ENCODE assay signal across 20 cellular contexts in the genomic region with DNA sequence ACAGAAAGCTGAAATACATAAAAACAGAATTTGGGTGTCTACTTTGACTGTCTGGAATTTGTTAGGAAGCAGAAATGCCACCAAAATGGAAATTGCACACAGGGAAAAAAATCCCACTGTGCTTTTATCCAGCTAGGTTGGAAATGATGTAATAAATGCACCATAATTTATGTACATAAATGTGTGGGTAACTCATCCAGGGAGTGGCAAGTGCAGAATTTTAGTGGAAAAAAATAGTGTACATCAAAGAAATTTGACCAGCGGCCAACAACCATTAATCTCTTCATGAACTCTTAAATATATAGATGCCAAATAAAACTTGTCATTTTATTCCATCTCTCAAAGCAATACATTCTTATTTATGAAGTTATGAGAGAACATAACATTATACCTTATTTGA.
DNase-seq lines count a peak whose midpoint lies in the region; ATAC-seq, FAIRE-seq and TF ChIP-seq lines count a peak whose summit lies in the region.
"Had no signal": no experiment of that assay in that cellular context is flagged by ENCODE, and none has a peak within 500 bp of the region (broad histone marks: within the 10 kb centered on the region; RNA-seq: fewer than 3 reads in every experiment).

No MANE protein-coding gene starts in this region.

- H3K36me3 Mint-ChIP-seq in astrocyte (ENCODE audit: low read depth, unreplicated experiment): no peaks in the 10 kb centered on the region
- H3K36me3 Mint-ChIP-seq: CD4-positive, CD25-positive, alpha-beta regulatory T cell; CD8-positive, alpha-beta T cell had no signal

- DNase-seq in HCT116 (ENCODE audit: low read depth, low spot score) (no peak), NCI-H226 (peak; percentile 32), astrocyte (ENCODE audit: low read depth) (no peak), smooth muscle cell (lab: John Stamatoyannopoulos, UW; ENCODE audit: unreplicated experiment) (no peak), GM12891 (ENCODE audit: insufficient read length, low spot score) (no peak), DMS53 (lab: John Stamatoyannopoulos, UW) (no peak), D721Med (ENCODE audit: insufficient read length, low spot score) (no peak)
- DNase-seq: Caco-2; CD4-positive, CD25-positive, alpha-beta regulatory T cell; CD8-positive, alpha-beta T cell; DMS 273 treated with DMSO at 0.1 percent for 48 hours; DMS79 treated with DMSO at 0.1 percent for 48 hours; GM23248; H7; HCEC 1CT had no signal

- H4K20me1 ChIP-seq in HCT116 (ENCODE audit: insufficient read depth) (no peaks in the 10 kb centered on the region), astrocyte (ENCODE audit: insufficient read depth, low read length) (no peaks in the 10 kb centered on the region), smooth muscle cell (ENCODE audit: low read depth) (no peaks in the 10 kb centered on the region)
- H4K20me1 ChIP-seq: BLaER1 had no signal

- H3K4me3 Mint-ChIP-seq in astrocyte (ENCODE audit: unreplicated experiment): no peak overlapping the region
- H3K4me3 Mint-ChIP-seq: B cell; CD4-positive, CD25-positive, alpha-beta regulatory T cell; CD8-positive, alpha-beta T cell had no signal

- no peaks in the 10 kb centered on the region for H3K27me3 ChIP-seq in HCT116 (ENCODE audit: insufficient read depth, low read length)
- peaks cover 2% of the 10 kb centered on the region for H3K27me3 ChIP-seq in astrocyte (ENCODE audit: insufficient read depth, low read length)
- no peaks in the 10 kb centered on the region for H3K27me3 ChIP-seq in smooth muscle cell (ENCODE audit: low read depth)
- H3K27me3 ChIP-seq: BLaER1 had no signal

- H3K36me3 ChIP-seq in HCT116 (ENCODE audit: control insufficient read depth in 1 of 2, insufficient read depth in 2 of 2, low read length in 2 of 2) (no peaks in the 10 kb centered on the region), astrocyte (ENCODE audit: insufficient read depth, low read length) (no peaks in the 10 kb centered on the region), smooth muscle cell (ENCODE audit: low read depth) (no peaks in the 10 kb centered on the region)
- H3K36me3 ChIP-seq: BLaER1 had no signal

- no peak overlapping the region for H3K27ac Mint-ChIP-seq in astrocyte (ENCODE audit: unreplicated experiment)
- H3K27ac Mint-ChIP-seq: B cell; CD4-positive, CD25-positive, alpha-beta regulatory T cell; CD8-positive, alpha-beta T cell had no signal

- intact Hi-C loops in HCT116 (cut with micrococcal nuclease): loop anchor here (1.0 kb wide), 1 partner anchor 82 kb away; no protein-coding TSS in a partner anchor

- H3K4me3 ChIP-seq in HCT116 (replicated peaks in 1 of 2; ENCODE audit: low read depth in 1 of 2, low read length in 2 of 2) (no peak overlapping the region), astrocyte (ENCODE audit: insufficient read depth, low read depth, low read length) (no peak overlapping the region), smooth muscle cell (no peak overlapping the region)
- H3K4me3 ChIP-seq: BLaER1, GM23248 had no signal

- H3K9ac ChIP-seq in HCT116 (ENCODE audit: low read length): no peak overlapping the region
- H3K9ac ChIP-seq in astrocyte (ENCODE audit: low read length): no peak overlapping the region
- no peak overlapping the region for H3K9ac ChIP-seq in smooth muscle cell (ENCODE audit: low read depth)
- H3K9ac ChIP-seq: BLaER1, GM23248 had no signal

- H2AFZ ChIP-seq in HCT116 (ENCODE audit: low read depth, low read length, poor library complexity, severe bottlenecking) (no peak overlapping the region), astrocyte (ENCODE audit: low read depth, low read length) (no peak overlapping the region), smooth muscle cell (ENCODE audit: low read depth) (no peak overlapping the region)
- H2AFZ ChIP-seq: GM23248 had no signal

- no peak for FAIRE-seq in astrocyte (lab: Jason Lieb, UNC)
- FAIRE-seq in GM12891 (lab: Jason Lieb, UNC): no peak
- no peak for FAIRE-seq in D721Med (lab: Jason Lieb, UNC)
- FAIRE-seq: H1 had no signal

- CTCF ChIA-PET in HCT116 (lab: Charles Lee): interaction anchor here (1.7 to 3.4 kb wide), 3 partner anchors 11 to 120 kb away, joined by 4 to 17 read pairs (median 7); no protein-coding TSS in a partner anchor

- H3K4me1 ChIP-seq in HCT116 (ENCODE audit: control insufficient read depth in 1 of 2, insufficient read depth in 2 of 2, low read length in 2 of 2) (peaks cover 8 to 25% of the 10 kb centered on the region in 2 experiments), astrocyte (ENCODE audit: insufficient read depth, low read length) (peaks cover 7% of the 10 kb centered on the region), smooth muscle cell (ENCODE audit: low read depth) (peaks cover 6% of the 10 kb centered on the region)
- H3K4me1 ChIP-seq: BLaER1 had no signal

- H3K27me3 Mint-ChIP-seq in astrocyte (ENCODE audit: low read depth, unreplicated experiment): no peaks in the 10 kb centered on the region
- H3K27me3 Mint-ChIP-seq: B cell had no signal

- RAD21 ChIA-PET in HCT116 (lab: Charles Lee; ENCODE audit: low non-redundant PET in 1 of 2, low total read pairs in 2 of 2, uncharacterized antibody in 2 of 2, unreplicated experiment in 2 of 2): no interaction called here

- TF ChIP-seq POLR2A in HCT116 (IDR thresholded peaks at IDR 0.05; ENCODE audit: borderline replicate concordance, extremely low read depth, insufficient read depth, insufficient read length) (no peak), GM12891 (IDR thresholded peaks at IDR 0.05; ENCODE audit: low read depth, low read length) (no peak)

- no TSS peak for BruUV-seq in HCT116 (replicated peaks; lab: Mats Ljungman, UMichigan)

- peaks cover 18% of the 10 kb centered on the region for H3K4me1 Mint-ChIP-seq in astrocyte (ENCODE audit: low read depth, unreplicated experiment)
- H3K4me1 Mint-ChIP-seq: B cell; CD4-positive, CD25-positive, alpha-beta regulatory T cell had no signal

- H3K9me3 ChIP-seq in HCT116 (ENCODE audit: control insufficient read depth in 1 of 2, insufficient read depth in 1 of 2, low read depth in 1 of 2, low read length in 2 of 2) (no peaks in the 10 kb centered on the region), astrocyte (ENCODE audit: insufficient read depth, low read depth, low read length) (no peaks in the 10 kb centered on the region), smooth muscle cell (replicated peaks; ENCODE audit: low read depth) (no peaks in the 10 kb centered on the region)
- H3K9me3 ChIP-seq: BLaER1, Caco-2 had no signal

- H3F3A ChIP-seq in smooth muscle cell (ENCODE audit: low read depth): peaks cover 3% of the 10 kb centered on the region

- no peak for TF ChIP-seq CTCF in HCT116 (IDR thresholded peaks at IDR 0.05 in 2 of 3, conservative IDR thresholded peaks at IDR 0.05 in 1 of 3; ENCODE audit: borderline replicate concordance in 1 of 3, insufficient read depth in 1 of 3, low read depth in 2 of 3, low read length in 2 of 3)
- no peak for TF ChIP-seq CTCF in astrocyte (IDR thresholded peaks at IDR 0.05; ENCODE audit: insufficient read depth, low read depth, low read length)
- TF ChIP-seq CTCF in smooth muscle cell (IDR thresholded peaks at IDR 0.05; ENCODE audit: borderline replicate concordance, insufficient read depth, poor library complexity, severe bottlenecking): no peak
- TF ChIP-seq CTCF in D721Med (IDR thresholded peaks at IDR 0.05; ENCODE audit: insufficient read depth, missing control alignments): no peak

- peak overlapping the region; percentile 43 for H3K4me2 ChIP-seq in HCT116 (ENCODE audit: low read length)
- H3K4me2 ChIP-seq in astrocyte (ENCODE audit: low read length): peak overlapping the region; percentile 5
- peak overlapping the region; percentile 46 for H3K4me2 ChIP-seq in smooth muscle cell
- H3K4me2 ChIP-seq: BLaER1 had no signal

- H3K27ac ChIP-seq in HCT116 (ENCODE audit: low read depth, low read length) (no peak overlapping the region; the same call in 1 of the 2 replicates), astrocyte (ENCODE audit: low read depth, low read length) (no peak overlapping the region), smooth muscle cell (ENCODE audit: low read depth) (peak overlapping the region; percentile 72)
- H3K27ac ChIP-seq: BLaER1, C4-2B, GM23248 had no signal

- ATAC-seq in HCT116 (peak; percentile 24), GM18519 (IDR thresholded peaks at IDR 0.05; ENCODE audit: low FRiP score, unreplicated experiment) (no peak)
- ATAC-seq: CD8-positive, alpha-beta T cell had no signal

- no peaks in the 10 kb centered on the region for H3K79me2 ChIP-seq in HCT116 (ENCODE audit: insufficient read depth, low read length)
- no peaks in the 10 kb centered on the region for H3K79me2 ChIP-seq in astrocyte (ENCODE audit: insufficient read depth, low read length)
- no peaks in the 10 kb centered on the region for H3K79me2 ChIP-seq in smooth muscle cell (ENCODE audit: low read depth)

- POLR2A ChIA-PET in HCT116 (lab: Charles Lee): interaction anchor here (0.9 kb wide), 1 partner anchor 9 kb away, joined by 3 read pairs; no protein-coding TSS in a partner anchor

- WGBS in smooth muscle cell (ENCODE audit: low lambda C conversion rate): 61% methylated on average over 1 of the region's 1 CpG

- H3K9me3 Mint-ChIP-seq in astrocyte (ENCODE audit: unreplicated experiment): no peaks in the 10 kb centered on the region
- H3K9me3 Mint-ChIP-seq: CD8-positive, alpha-beta T cell had no signal

- H3K9me2 ChIP-seq in HCT116 (ENCODE audit: insufficient read depth): no peaks in the 10 kb centered on the region

- TF ChIP-seq RAD21 in HCT116 (IDR thresholded peaks at IDR 0.05; ENCODE audit: low read depth): no peak

TF ChIP-seq in GM12891, 5 proteins besides CTCF, POLR2A, EP300 and RAD21:
- TF ChIP-seq PAX5 (IDR thresholded peaks at IDR 0.05; ENCODE audit: insufficient read depth, low read length, severe bottlenecking) (no peak), SPI1 (IDR thresholded peaks at IDR 0.05; ENCODE audit: low read depth, low read length) (no peak), TAF1 (IDR thresholded peaks at IDR 0.05; ENCODE audit: low read depth, low read length) (no peak), POLR2AphosphoS5 (IDR thresholded peaks at IDR 0.05; ENCODE audit: low read depth, low read length) (no peak), POU2F2 (IDR thresholded peaks at IDR 0.05; ENCODE audit: low read depth, low read length) (no peak)
TF ChIP-seq in GM12891: peak in this region for 0.
